ENCODE assay signal across 35 cellular contexts in genomic region chr13:55777612-55778011, GRCh38.
A peak's percentile ranks its signal among the peaks of the same experiment; 100 is the strongest.
DNase-seq lines count a peak whose midpoint lies in the region; ATAC-seq, FAIRE-seq and TF ChIP-seq lines count a peak whose summit lies in the region.
"Had no signal": no experiment of that assay in that cellular context is flagged by ENCODE, and none has a peak within 500 bp of the region (broad histone marks: within the 10 kb centered on the region; RNA-seq: fewer than 3 reads in every experiment).

No MANE protein-coding gene starts in this region.

- no peak overlapping the region for H3K4me3 Mint-ChIP-seq in type B pancreatic cell
- H3K4me3 Mint-ChIP-seq: B cell; CD14-positive monocyte; CD4-positive, alpha-beta memory T cell; CD4-positive, alpha-beta T cell; CD4-positive, CD25-positive, alpha-beta regulatory T cell; CD8-positive, alpha-beta memory T cell; CD8-positive, alpha-beta T cell had no signal

- H2AFZ ChIP-seq in H1 (ENCODE audit: low read length), result no peak overlapping the region
- no peak overlapping the region for H2AFZ ChIP-seq in neuronal stem cell (ENCODE audit: low read length)

- H2BK20ac ChIP-seq in H1 (ENCODE audit: low read length), result no peak overlapping the region

- FAIRE-seq in H1 (lab: Jason Lieb, UNC), result no peak
- FAIRE-seq: A204.1, A549, D721Med had no signal

- CTCF ChIA-PET in H1 (lab: Charles Lee; ENCODE audit: partially characterized antibody), result no interaction called here

- H3K9me3 ChIP-seq in H1 (ENCODE audit: insufficient read depth in 2 of 2, low read depth in 1 of 2, low read length in 1 of 2) (no peaks in the 10 kb centered on the region), neuronal stem cell (replicated peaks in 1 of 2; ENCODE audit: control insufficient read depth in 2 of 2, insufficient read depth in 1 of 2, low read depth in 1 of 2, low read length in 2 of 2) (no peaks in the 10 kb centered on the region), upper lobe of right lung (no peaks in the 10 kb centered on the region)
- H3K9me3 ChIP-seq: A549; BE2C; BLaER1; BLaER1 treated with 17β-estradiol and CSF1 and Interleukin-3, amounts not matched to agents 10 nM and 100 nM; Caco-2 had no signal

- H3K14ac ChIP-seq in H1 (ENCODE audit: insufficient read length) (no peak overlapping the region), neuronal stem cell (ENCODE audit: low read length) (no peak overlapping the region)

- no peak overlapping the region for H3K18ac ChIP-seq in H1 (ENCODE audit: extremely low read depth, low read length)
- H3K18ac ChIP-seq in neuronal stem cell (ENCODE audit: low read length), result no peak overlapping the region

- H2AK5ac ChIP-seq in H1 (ENCODE audit: low read depth, low read length) (no peak overlapping the region), neuronal stem cell (ENCODE audit: low read depth, low read length) (no peak overlapping the region)

- no peak overlapping the region for H3K23ac ChIP-seq in H1 (ENCODE audit: insufficient read length)
- H3K23ac ChIP-seq in neuronal stem cell (ENCODE audit: low read depth, low read length, poor library complexity), result no peak overlapping the region

- H4K8ac ChIP-seq in H1 (ENCODE audit: extremely low read depth, insufficient read depth, low read length) (peak overlapping the region; percentile 68; the same call in 1 of the 2 replicates), neuronal stem cell (ENCODE audit: low read depth, low read length) (no peak overlapping the region)

- no peaks in the 10 kb centered on the region for H3K9me3 Mint-ChIP-seq in type B pancreatic cell

- H2BK5ac ChIP-seq in H1 (ENCODE audit: low read depth, low read length), result no peak overlapping the region
- no peak overlapping the region for H2BK5ac ChIP-seq in neuronal stem cell (ENCODE audit: low read length)

- no peaks in the 10 kb centered on the region for H4K20me1 ChIP-seq in H1 (replicated peaks in 1 of 2; ENCODE audit: control insufficient read depth in 1 of 2, insufficient read depth in 2 of 2, low read length in 2 of 2)
- H4K20me1 ChIP-seq: BLaER1; BLaER1 treated with 17β-estradiol and CSF1 and Interleukin-3, amounts not matched to agents 10 nM and 100 nM had no signal

- no peaks in the 10 kb centered on the region for H3K4me1 ChIP-seq in H1 (replicated peaks in 1 of 4; ENCODE audit: control insufficient read depth in 3 of 4, insufficient read depth in 4 of 4, low read length in 3 of 4)
- H3K4me1 ChIP-seq in neuronal stem cell (ENCODE audit: control insufficient read depth in 2 of 2, insufficient read depth in 1 of 2, low read depth in 1 of 2, low read length in 2 of 2), result no peaks in the 10 kb centered on the region
- H3K4me1 ChIP-seq in upper lobe of right lung, result no peaks in the 10 kb centered on the region
- H3K4me1 ChIP-seq: A549; BE2C; BLaER1; BLaER1 treated with 17β-estradiol and CSF1 and Interleukin-3, amounts not matched to agents 10 nM and 100 nM; Caco-2 had no signal

- no peak for TF ChIP-seq CTCF in H1 (IDR thresholded peaks at IDR 0.05; ENCODE audit: control extremely low read depth in 1 of 3, insufficient read depth in 1 of 3, low read depth in 1 of 3, low read length in 3 of 3)
- TF ChIP-seq CTCF in type B pancreatic cell (conservative IDR thresholded peaks at IDR 0.05), result no peak
- no peak for TF ChIP-seq CTCF in upper lobe of right lung (IDR thresholded peaks at IDR 0.05)

- H3K27ac ChIP-seq in H1 (ENCODE audit: low read depth, low read length), result no peak overlapping the region
- H3K27ac ChIP-seq in neuronal stem cell (replicated peaks; ENCODE audit: low read length), result no peak overlapping the region
- no peak overlapping the region for H3K27ac ChIP-seq in upper lobe of right lung
- H3K27ac ChIP-seq: 22Rv1; A549; BLaER1; BLaER1 treated with 17β-estradiol and CSF1 and Interleukin-3, amounts not matched to agents 10 nM and 100 nM; C4-2B had no signal

- no peaks in the 10 kb centered on the region for H3K79me2 ChIP-seq in H1 (ENCODE audit: control insufficient read depth in 1 of 2, insufficient read depth in 2 of 2, low read length in 2 of 2)

- H3K4me1 Mint-ChIP-seq in type B pancreatic cell (ENCODE audit: unreplicated experiment), result no peaks in the 10 kb centered on the region
- H3K4me1 Mint-ChIP-seq: B cell; CD14-positive monocyte; CD4-positive, alpha-beta memory T cell; CD4-positive, CD25-positive, alpha-beta regulatory T cell; CD8-positive, alpha-beta memory T cell had no signal

- no peak overlapping the region for H4K5ac ChIP-seq in H1 (ENCODE audit: insufficient read length, low read depth, low read length)

- H2BK120ac ChIP-seq in H1 (replicated peaks; ENCODE audit: low read depth, low read length) (no peak overlapping the region), neuronal stem cell (ENCODE audit: low read depth, low read length) (no peak overlapping the region)

- H3K9ac ChIP-seq in H1 (replicated peaks in 1 of 4; ENCODE audit: extremely low read depth in 1 of 4, low read depth in 3 of 4, low read length in 3 of 4) (no peak overlapping the region), neuronal stem cell (ENCODE audit: low read depth, low read length, poor library complexity) (no peak overlapping the region)
- H3K9ac ChIP-seq: BLaER1; BLaER1 treated with 17β-estradiol and CSF1 and Interleukin-3, amounts not matched to agents 10 nM and 100 nM had no signal

- no peak overlapping the region for H3K4me2 ChIP-seq in H1 (ENCODE audit: insufficient read depth in 1 of 2, low read depth in 2 of 2, low read length in 2 of 2)
- no peak overlapping the region for H3K4me2 ChIP-seq in neuronal stem cell (ENCODE audit: insufficient read depth, low read length, poor library complexity, severe bottlenecking)
- H3K4me2 ChIP-seq: A549; BLaER1; BLaER1 treated with 17β-estradiol and CSF1 and Interleukin-3, amounts not matched to agents 10 nM and 100 nM had no signal

- DNase-seq in cardiac septum (ENCODE audit: low spot score) (peak; percentile 61), Right ventricle myocardium inferior (ENCODE audit: missing footprints) (no peak), H1 (ENCODE audit: low read depth in 1 of 2, low spot score in 2 of 2) (no peak), neuronal stem cell (ENCODE audit: low spot score) (no peak), type B pancreatic cell (ENCODE audit: extremely low spot score, unreplicated experiment) (no peak), upper lobe of right lung (no peak)
- DNase-seq: 8988T; ACHN; AML-193; BE2C; C1 segment of cervical spinal cord; Caco-2; Calu3; CD4-positive, alpha-beta memory T cell; CD4-positive, alpha-beta T cell; CD4-positive, CD25-positive, alpha-beta regulatory T cell; CD8-positive, alpha-beta memory T cell; CD8-positive, alpha-beta T cell; COR-L47; DMS 273 treated with DMSO at 0.1 percent for 48 hours; DMS153; DMS53; DMS79; DMS79 treated with DMSO at 0.1 percent for 48 hours; DND-41; EL had no signal

- H3K36me3 Mint-ChIP-seq in type B pancreatic cell, result no peaks in the 10 kb centered on the region
- H3K36me3 Mint-ChIP-seq: CD14-positive monocyte; CD4-positive, alpha-beta memory T cell; CD4-positive, CD25-positive, alpha-beta regulatory T cell; CD8-positive, alpha-beta memory T cell; CD8-positive, alpha-beta T cell had no signal

- TF ChIP-seq EP300 in H1 (IDR thresholded peaks at IDR 0.05; ENCODE audit: borderline replicate concordance in 1 of 2, low read depth in 2 of 2, low read length in 2 of 2), result no peak

- H3K36me3 ChIP-seq in H1 (ENCODE audit: control insufficient read depth in 2 of 4, insufficient read depth in 4 of 4, low read length in 3 of 4), result no peaks in the 10 kb centered on the region; a peak in 1 of 8 replicates
- H3K36me3 ChIP-seq in neuronal stem cell (replicated peaks in 1 of 2; ENCODE audit: control insufficient read depth in 2 of 2, insufficient read depth in 2 of 2, low read length in 2 of 2), result no peaks in the 10 kb centered on the region
- H3K36me3 ChIP-seq in upper lobe of right lung, result no peaks in the 10 kb centered on the region
- H3K36me3 ChIP-seq: BE2C; BLaER1; BLaER1 treated with 17β-estradiol and CSF1 and Interleukin-3, amounts not matched to agents 10 nM and 100 nM had no signal

- H3K79me1 ChIP-seq in H1 (ENCODE audit: low read depth, low read length) (no peaks in the 10 kb centered on the region), neuronal stem cell (ENCODE audit: low read depth, low read length) (no peaks in the 10 kb centered on the region)

- WGBS in H1 (ENCODE audit: extremely low coverage in 1 of 2, insufficient coverage in 1 of 2, insufficient read length in 1 of 2, insufficient replicate concordance in 2 of 2, low coverage in 1 of 2, low lambda C conversion rate in 2 of 2, missing lambda C conversion rate in 1 of 2), 2 experiments, result 90% methylated on average over 2 of the region's 2 CpGs; no CpG with 5 or more reads in 1 of the 2 experiments
- WGBS in neuronal stem cell (ENCODE audit: extremely low coverage in 2 of 2, insufficient read length in 2 of 2, insufficient replicate concordance in 1 of 2), 2 donors, result no CpG with 5 or more reads among the region's 2 CpGs

- no peak for TF ChIP-seq POLR2A in H1 (IDR thresholded peaks at IDR 0.05; ENCODE audit: control extremely low read depth in 1 of 2, low read depth in 2 of 2, low read length in 2 of 2)

- no peak overlapping the region for H2BK15ac ChIP-seq in H1 (ENCODE audit: low read length)
- H2BK15ac ChIP-seq in neuronal stem cell (ENCODE audit: low read length), result no peak overlapping the region

- H3K4ac ChIP-seq in H1 (replicated peaks; ENCODE audit: insufficient read length, low read depth, low read length) (no peak overlapping the region), neuronal stem cell (ENCODE audit: low read length) (no peak overlapping the region)

- ATAC-seq in Right ventricle myocardium inferior, result no peak
- no peak for ATAC-seq in upper lobe of right lung
- ATAC-seq: A549; CD8-positive, alpha-beta T cell had no signal

- POLR2A ChIA-PET in H1 (lab: Charles Lee; ENCODE audit: partially characterized antibody), result no interaction called here

- H3K4me3 ChIP-seq in H1 (ENCODE audit: extremely low read depth in 1 of 4, insufficient read depth in 2 of 4, low read depth in 3 of 4, low read length in 4 of 4), result no peak overlapping the region
- no peak overlapping the region for H3K4me3 ChIP-seq in neuronal stem cell (ENCODE audit: low read length in 2 of 2)
- H3K4me3 ChIP-seq in upper lobe of right lung, result no peak overlapping the region
- H3K4me3 ChIP-seq: A549; BLaER1; BLaER1 treated with 17β-estradiol and CSF1 and Interleukin-3, amounts not matched to agents 10 nM and 100 nM had no signal

- no peak for TF ChIP-seq RAD21 in H1 (IDR thresholded peaks at IDR 0.05 in 1 of 2, conservative IDR thresholded peaks at IDR 0.05 in 1 of 2; ENCODE audit: low read depth in 2 of 2, low read length in 2 of 2)

- no peaks in the 10 kb centered on the region for H3K27me3 Mint-ChIP-seq in type B pancreatic cell
- H3K27me3 Mint-ChIP-seq: B cell; CD4-positive, alpha-beta memory T cell; CD4-positive, alpha-beta T cell; CD4-positive, CD25-positive, alpha-beta regulatory T cell; CD8-positive, alpha-beta memory T cell had no signal

- no peak overlapping the region for H3K56ac ChIP-seq in H1 (replicated peaks; ENCODE audit: insufficient read length, low read depth, low read length)

- H3K27ac Mint-ChIP-seq in type B pancreatic cell, result no peak overlapping the region
- H3K27ac Mint-ChIP-seq: B cell; CD4-positive, alpha-beta memory T cell; CD4-positive, alpha-beta T cell; CD8-positive, alpha-beta memory T cell; CD8-positive, alpha-beta T cell had no signal

- H4K91ac ChIP-seq in H1 (replicated peaks; ENCODE audit: insufficient read length, low read length), result no peak overlapping the region
- peak overlapping the region; percentile 72 for H4K91ac ChIP-seq in neuronal stem cell (ENCODE audit: low read depth, low read length, poor library complexity)

- no peak overlapping the region for H2BK12ac ChIP-seq in H1 (ENCODE audit: low read depth, low read length)
- H2BK12ac ChIP-seq in neuronal stem cell (ENCODE audit: low read length), result no peak overlapping the region

- intact Hi-C loops in cardiac septum (cut with DNase I) (no loop called here), Right ventricle myocardium inferior (cut with DNase I) (no loop called here), upper lobe of right lung (cut with DNase I) (no loop called here)

- no peaks in the 10 kb centered on the region for H3K23me2 ChIP-seq in H1 (ENCODE audit: low read depth, low read length)

- H3K27me3 ChIP-seq in H1 (replicated peaks in 1 of 4; ENCODE audit: control insufficient read depth in 3 of 4, extremely low read depth in 1 of 4, insufficient read depth in 3 of 4, low read length in 3 of 4) (no peaks in the 10 kb centered on the region), neuronal stem cell (ENCODE audit: control insufficient read depth in 3 of 3, insufficient read depth in 3 of 3, low read depth in 1 of 3, low read length in 3 of 3) (no peaks in the 10 kb centered on the region), upper lobe of right lung (no peaks in the 10 kb centered on the region)
- H3K27me3 ChIP-seq: BE2C; BLaER1; BLaER1 treated with 17β-estradiol and CSF1 and Interleukin-3, amounts not matched to agents 10 nM and 100 nM had no signal
